In genomic region chr3:167380004-167380689, GRCh38 we compare ENCODE assay signal across 9 cellular contexts. TPM values are rescaled to one million over a fixed set of nuclear protein-coding genes. Genes with fewer than 3 reads are reported as not detected.
DNase-seq lines count a peak whose midpoint lies in the region; ATAC-seq and TF ChIP-seq lines count a peak whose summit lies in the region.
"Had no signal": no experiment of that assay in that cellular context is flagged by ENCODE, and none has a peak within 500 bp of the region (broad histone marks: within the 10 kb centered on the region; RNA-seq: fewer than 3 reads in every experiment).

Gene ZBBX (minus strand): TSS chr3:167380297. CDS start chr3:167372901, 7,396 bp downstream.

- no peaks in the 10 kb centered on the region for H3K27me3 ChIP-seq in CD8-positive, alpha-beta memory T cell (ENCODE audit: insufficient read depth, low read length, poor library complexity, severe bottlenecking)

- TF ChIP-seq CTCF in endothelial cell (IDR thresholded peaks at IDR 0.05; ENCODE audit: unreplicated experiment) (peak; percentile 90), mesothelial cell of epicardium (IDR thresholded peaks at IDR 0.05; ENCODE audit: unreplicated experiment) (peak; percentile 88)

- H3K4me1 Mint-ChIP-seq in CD8-positive, alpha-beta memory T cell, result peaks cover 3 to 10% (median 7%) of the 10 kb centered on the region in 3 donors
- H3K4me1 Mint-ChIP-seq in endothelial cell (ENCODE audit: unreplicated experiment), result peaks cover 3% of the 10 kb centered on the region
- peaks cover 5% of the 10 kb centered on the region for H3K4me1 Mint-ChIP-seq in mesothelial cell of epicardium

- H3K36me3 ChIP-seq in CD8-positive, alpha-beta memory T cell (ENCODE audit: insufficient read depth, low read length), result no peaks in the 10 kb centered on the region

- peak within 1 kb of the TSS; percentile 14 to 80 (median 70) for H3K4me3 Mint-ChIP-seq in CD8-positive, alpha-beta memory T cell
- peak within 1 kb of the TSS; percentile 95 for H3K4me3 Mint-ChIP-seq in endothelial cell (ENCODE audit: unreplicated experiment)
- H3K4me3 Mint-ChIP-seq in mesothelial cell of epicardium, result peak within 1 kb of the TSS; percentile 84

- no peaks in the 10 kb centered on the region for H3K36me3 Mint-ChIP-seq in CD8-positive, alpha-beta memory T cell
- H3K36me3 Mint-ChIP-seq in endothelial cell (ENCODE audit: low read depth, unreplicated experiment) (no peaks in the 10 kb centered on the region), mesothelial cell of epicardium (no peaks in the 10 kb centered on the region)

- peak within 1 kb of the TSS; percentile 16 for H3K4me3 ChIP-seq in CD8-positive, alpha-beta memory T cell (ENCODE audit: low read length)

- peak; percentile 100 for ATAC-seq in GM21367 (IDR thresholded peaks at IDR 0.05; ENCODE audit: unreplicated experiment)

- no peaks in the 10 kb centered on the region for H3K4me1 ChIP-seq in CD8-positive, alpha-beta memory T cell (ENCODE audit: insufficient read depth, low read length)

- DNase-seq in CD8-positive, alpha-beta memory T cell, result peak; percentile 61 to 85 (median 67)
- DNase-seq in HT-29 (ENCODE audit: low spot score) (peak; percentile 96), endothelial cell (ENCODE audit: low spot score) (peak; percentile 98), mesothelial cell of epicardium (ENCODE audit: low spot score in 2 of 2, unreplicated experiment in 2 of 2) (peak; percentile 71 to 95)
- DNase-seq in NK-92 treated with Interleukin-12 subunit alpha and Interleukin-12 subunit beta, amount 100 ng/mL, for 24 hours (lab: John Stamatoyannopoulos, UW), result peak; percentile 56
- peak; percentile 58 to 61 (median 60) for DNase-seq in activated CD8-positive, alpha-beta memory T cell treated with anti-CD3 and anti-CD28 coated beads for 48 hours (ENCODE audit: low read depth in 2 of 3, low spot score in 2 of 3)
- DNase-seq in stimulated activated CD8-positive, alpha-beta memory T cell treated with anti-CD3 and anti-CD28 coated beads, Interleukin-15, amount 100 ng/mL, for 48 hours (ENCODE audit: low read depth in 2 of 2), result peak; percentile 60 to 67

- H3K9me3 Mint-ChIP-seq in CD8-positive, alpha-beta memory T cell, result no peaks in the 10 kb centered on the region
- no peaks in the 10 kb centered on the region for H3K9me3 Mint-ChIP-seq in endothelial cell (ENCODE audit: unreplicated experiment)
- no peaks in the 10 kb centered on the region for H3K9me3 Mint-ChIP-seq in mesothelial cell of epicardium

- H3K27me3 Mint-ChIP-seq in CD8-positive, alpha-beta memory T cell, result no peaks in the 10 kb centered on the region
- H3K27me3 Mint-ChIP-seq in endothelial cell (ENCODE audit: unreplicated experiment) (no peaks in the 10 kb centered on the region), mesothelial cell of epicardium (ENCODE audit: low read depth) (peaks cover 10% of the 10 kb centered on the region)

- POLR2A ChIA-PET in CD8-positive, alpha-beta memory T cell (lab: Charles Lee), result no interaction called here

- CTCF ChIA-PET in CD8-positive, alpha-beta memory T cell (lab: Charles Lee), result interaction anchor here (0.8 to 1.5 kb wide), 9 partner anchors 8 to 502 kb away, joined by 3 to 12 read pairs (median 3); no protein-coding TSS in a partner anchor

- H3K9me3 ChIP-seq in CD8-positive, alpha-beta memory T cell (ENCODE audit: low read length), result no peaks in the 10 kb centered on the region

- H3K27ac ChIP-seq in CD8-positive, alpha-beta memory T cell (ENCODE audit: low read depth, low read length), result no peak within 1 kb of the TSS

- H3K27ac Mint-ChIP-seq in CD8-positive, alpha-beta memory T cell, result peak within 1 kb of the TSS; percentile 31 to 89 (median 73)
- H3K27ac Mint-ChIP-seq in endothelial cell (ENCODE audit: unreplicated experiment) (peak within 1 kb of the TSS; percentile 61), mesothelial cell of epicardium (peak within 1 kb of the TSS; percentile 45)

RNA-seq across cellular contexts. Expression of gene ZBBX, which starts in this region (rescaled TPM):
- total RNA-seq in CD8-positive, alpha-beta memory T cell, result not detected
- polyA plus RNA-seq in CD8-positive, alpha-beta memory T cell, result not detected
- total RNA-seq in HT-29 (2014; rRNA removed; shearing (Covaris generic)), result not detected in 2 replicates
- total RNA-seq in endothelial cell (ENCODE audit: unreplicated experiment) (3.2 TPM), mesothelial cell of epicardium (0.70 to 1.9 TPM (median 1.4 TPM) in 3 replicates)
- total RNA-seq: subcutaneous adipose tissue had no signal

Comparison
In these comparisons a context has a peak if more than half of its experiments do, and no peak if none do; other contexts are left out.
1. Peak in DNase-seq and H3K4me3 ChIP-seq in CD8-positive, alpha-beta memory T cell; RNA of the gene not detected or under 1 TPM.
2. Peak in DNase-seq in HT-29; RNA of the gene not detected or under 1 TPM.